1 cellular context compared by ENCODE assay signal in the genomic region with DNA sequence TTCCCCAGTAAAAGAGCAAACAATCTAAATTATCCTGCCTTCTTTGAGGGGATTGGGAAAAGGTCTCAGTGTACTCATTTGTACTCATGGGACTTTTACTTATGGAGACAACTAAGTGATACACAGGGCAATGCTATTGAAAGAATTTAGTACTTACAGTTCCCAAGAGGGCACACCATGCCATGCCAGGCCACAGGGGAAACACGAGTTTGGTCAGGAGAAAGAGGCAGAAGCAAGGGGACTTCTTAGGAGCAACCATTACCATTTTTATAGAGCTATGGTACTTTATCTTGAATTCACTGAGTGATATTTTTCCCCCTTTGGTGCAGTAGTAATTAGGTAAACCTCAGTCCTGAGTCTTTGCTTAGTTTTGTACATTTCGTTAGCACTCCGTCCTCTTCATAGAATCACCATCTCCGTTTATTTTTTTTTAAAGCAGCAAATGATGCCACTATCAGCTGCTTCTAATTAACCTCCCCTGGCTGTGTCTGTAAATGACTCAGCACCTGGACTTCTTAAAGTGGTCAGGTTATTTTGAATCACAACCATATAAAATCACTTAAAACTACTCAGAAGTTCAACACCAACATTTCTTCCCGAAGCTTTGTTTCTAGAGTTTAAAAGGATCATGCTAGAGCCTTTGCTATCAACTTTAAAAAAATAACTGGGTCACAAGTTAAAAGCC.
TF ChIP-seq lines count a peak whose summit lies in the region.

No MANE protein-coding gene starts in this region.

TF ChIP-seq in SK-N-SH treated with all-trans-retinoic acid at 6 μM for 48 hours, 23 proteins besides CTCF, POLR2A, EP300 and RAD21 (continued from another document):
- TF ChIP-seq, protein P1, sequence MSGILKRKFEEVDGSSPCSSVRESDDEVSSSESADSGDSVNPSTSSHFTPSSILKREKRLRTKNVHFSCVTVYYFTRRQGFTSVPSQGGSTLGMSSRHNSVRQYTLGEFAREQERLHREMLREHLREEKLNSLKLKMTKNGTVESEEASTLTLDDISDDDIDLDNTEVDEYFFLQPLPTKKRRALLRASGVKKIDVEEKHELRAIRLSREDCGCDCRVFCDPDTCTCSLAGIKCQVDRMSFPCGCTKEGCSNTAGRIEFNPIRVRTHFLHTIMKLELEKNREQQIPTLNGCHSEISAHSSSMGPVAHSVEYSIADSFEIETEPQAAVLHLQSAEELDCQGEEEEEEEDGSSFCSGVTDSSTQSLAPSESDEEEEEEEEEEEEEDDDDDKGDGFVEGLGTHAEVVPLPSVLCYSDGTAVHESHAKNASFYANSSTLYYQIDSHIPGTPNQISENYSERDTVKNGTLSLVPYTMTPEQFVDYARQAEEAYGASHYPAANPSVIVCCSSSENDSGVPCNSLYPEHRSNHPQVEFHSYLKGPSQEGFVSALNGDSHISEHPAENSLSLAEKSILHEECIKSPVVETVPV (CRISPR knock-in tag; IDR thresholded peaks at IDR 0.05), result no peak
- TF ChIP-seq ARNTL (CRISPR knock-in tag; IDR thresholded peaks at IDR 0.05; ENCODE audit: borderline replicate concordance, low read depth), result no peak
- TF ChIP-seq, protein P2, sequence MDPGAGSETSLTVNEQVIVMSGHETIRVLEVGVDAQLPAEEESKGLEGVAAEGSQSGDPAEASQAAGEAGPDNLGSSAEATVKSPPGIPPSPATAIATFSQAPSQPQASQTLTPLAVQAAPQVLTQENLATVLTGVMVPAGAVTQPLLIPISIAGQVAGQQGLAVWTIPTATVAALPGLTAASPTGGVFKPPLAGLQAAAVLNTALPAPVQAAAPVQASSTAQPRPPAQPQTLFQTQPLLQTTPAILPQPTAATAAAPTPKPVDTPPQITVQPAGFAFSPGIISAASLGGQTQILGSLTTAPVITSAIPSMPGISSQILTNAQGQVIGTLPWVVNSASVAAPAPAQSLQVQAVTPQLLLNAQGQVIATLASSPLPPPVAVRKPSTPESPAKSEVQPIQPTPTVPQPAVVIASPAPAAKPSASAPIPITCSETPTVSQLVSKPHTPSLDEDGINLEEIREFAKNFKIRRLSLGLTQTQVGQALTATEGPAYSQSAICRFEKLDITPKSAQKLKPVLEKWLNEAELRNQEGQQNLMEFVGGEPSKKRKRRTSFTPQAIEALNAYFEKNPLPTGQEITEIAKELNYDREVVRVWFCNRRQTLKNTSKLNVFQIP (CRISPR knock-in tag; IDR thresholded peaks at IDR 0.05; ENCODE audit: borderline replicate concordance, low read depth), result no peak
- TF ChIP-seq, protein P3, sequence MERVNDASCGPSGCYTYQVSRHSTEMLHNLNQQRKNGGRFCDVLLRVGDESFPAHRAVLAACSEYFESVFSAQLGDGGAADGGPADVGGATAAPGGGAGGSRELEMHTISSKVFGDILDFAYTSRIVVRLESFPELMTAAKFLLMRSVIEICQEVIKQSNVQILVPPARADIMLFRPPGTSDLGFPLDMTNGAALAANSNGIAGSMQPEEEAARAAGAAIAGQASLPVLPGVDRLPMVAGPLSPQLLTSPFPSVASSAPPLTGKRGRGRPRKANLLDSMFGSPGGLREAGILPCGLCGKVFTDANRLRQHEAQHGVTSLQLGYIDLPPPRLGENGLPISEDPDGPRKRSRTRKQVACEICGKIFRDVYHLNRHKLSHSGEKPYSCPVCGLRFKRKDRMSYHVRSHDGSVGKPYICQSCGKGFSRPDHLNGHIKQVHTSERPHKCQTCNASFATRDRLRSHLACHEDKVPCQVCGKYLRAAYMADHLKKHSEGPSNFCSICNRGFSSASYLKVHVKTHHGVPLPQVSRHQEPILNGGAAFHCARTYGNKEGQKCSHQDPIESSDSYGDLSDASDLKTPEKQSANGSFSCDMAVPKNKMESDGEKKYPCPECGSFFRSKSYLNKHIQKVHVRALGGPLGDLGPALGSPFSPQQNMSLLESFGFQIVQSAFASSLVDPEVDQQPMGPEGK (CRISPR knock-in tag; IDR thresholded peaks at IDR 0.05; ENCODE audit: borderline replicate concordance), result no peak
- no peak for TF ChIP-seq TCF4 (CRISPR knock-in tag; IDR thresholded peaks at IDR 0.05; ENCODE audit: borderline replicate concordance)
- TF ChIP-seq, protein P4, sequence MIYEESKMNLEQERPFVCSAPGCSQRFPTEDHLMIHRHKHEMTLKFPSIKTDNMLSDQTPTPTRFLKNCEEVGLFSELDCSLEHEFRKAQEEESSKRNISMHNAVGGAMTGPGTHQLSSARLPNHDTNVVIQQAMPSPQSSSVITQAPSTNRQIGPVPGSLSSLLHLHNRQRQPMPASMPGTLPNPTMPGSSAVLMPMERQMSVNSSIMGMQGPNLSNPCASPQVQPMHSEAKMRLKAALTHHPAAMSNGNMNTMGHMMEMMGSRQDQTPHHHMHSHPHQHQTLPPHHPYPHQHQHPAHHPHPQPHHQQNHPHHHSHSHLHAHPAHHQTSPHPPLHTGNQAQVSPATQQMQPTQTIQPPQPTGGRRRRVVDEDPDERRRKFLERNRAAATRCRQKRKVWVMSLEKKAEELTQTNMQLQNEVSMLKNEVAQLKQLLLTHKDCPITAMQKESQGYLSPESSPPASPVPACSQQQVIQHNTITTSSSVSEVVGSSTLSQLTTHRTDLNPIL (CRISPR knock-in tag; IDR thresholded peaks at IDR 0.05; ENCODE audit: low read depth), result no peak
- TF ChIP-seq OSR1 (CRISPR knock-in tag; IDR thresholded peaks at IDR 0.05), result no peak
- TF ChIP-seq PPARA (CRISPR knock-in tag; IDR thresholded peaks at IDR 0.05; ENCODE audit: borderline replicate concordance), result no peak
- no peak for TF ChIP-seq CSDC2 (CRISPR knock-in tag; IDR thresholded peaks at IDR 0.05)
TF ChIP-seq in SK-N-SH treated with all-trans-retinoic acid at 6 μM for 48 hours: peak in this region for 0.
